In genomic region chr5:115170128-115170923, GRCh38 we compare ENCODE assay signal across 8 cellular contexts. TPM values are rescaled to one million over a fixed set of nuclear protein-coding genes. Genes with fewer than 3 reads are reported as not detected.
DNase-seq lines count a peak whose midpoint lies in the region; ATAC-seq and TF ChIP-seq lines count a peak whose summit lies in the region.

No MANE protein-coding gene starts in this region.

- ATAC-seq in HG02973 (IDR thresholded peaks at IDR 0.05; ENCODE audit: unreplicated experiment) (peak; percentile 43), aorta (ENCODE audit: low FRiP score) (peak; percentile 81)

- H3K4me1 ChIP-seq in Peyer's patch, result peaks cover 0 to 18% (median 7%) of the 10 kb centered on the region in 4 donors
- H3K4me1 ChIP-seq in duodenal mucosa (ENCODE audit: control insufficient read depth in 1 of 2, insufficient read depth in 2 of 2, low read length in 2 of 2), result peaks cover 18 to 19% of the 10 kb centered on the region in 2 donors
- H3K4me1 ChIP-seq in mucosa of rectum (ENCODE audit: control insufficient read depth in 2 of 2, insufficient read depth in 2 of 2, low read length in 2 of 2), result peaks cover 5 to 9% of the 10 kb centered on the region in 2 donors
- no peaks in the 10 kb centered on the region for H3K4me1 ChIP-seq in aorta (ENCODE audit: control insufficient read depth in 1 of 2, insufficient read depth in 2 of 2, low read length in 2 of 2)

- TF ChIP-seq CTCF in Peyer's patch (IDR thresholded peaks at IDR 0.05), result no peak

- peak in 1 of 2 donors; percentile 42 for TF ChIP-seq POLR2A in Peyer's patch (IDR thresholded peaks at IDR 0.05)

- DNase-seq in stimulated activated CD4-positive, alpha-beta T cell treated with anti-CD3 and anti-CD28 coated beads, Interleukin-4, amount 100 ng/mL, for 1 hour, result peak; percentile 8
- no peak for DNase-seq in stimulated activated CD4-positive, alpha-beta T cell treated with anti-CD3 and anti-CD28 coated beads, Interleukin-4, amount 100 ng/mL, for 24 hours
- DNase-seq in Peyer's patch (no peak), aorta (peak in 1 of 2 donors; percentile 82), NCI-H345 (lab: John Stamatoyannopoulos, UW) (no peak)

- WGBS in aorta, 2 donors, result 2 to 4% methylated on average over 49 to 70 of the region's 70 CpGs

- H3K36me3 ChIP-seq in Peyer's patch (no peaks in the 10 kb centered on the region), duodenal mucosa (ENCODE audit: control insufficient read depth in 1 of 2, insufficient read depth in 2 of 2, low read length in 2 of 2) (peaks cover 0 to 6% of the 10 kb centered on the region in 2 donors), mucosa of rectum (ENCODE audit: control insufficient read depth in 2 of 2, insufficient read depth in 2 of 2, low read length in 2 of 2) (no peaks in the 10 kb centered on the region), aorta (ENCODE audit: control insufficient read depth in 1 of 2, insufficient read depth in 2 of 2, low read length in 1 of 2) (no peaks in the 10 kb centered on the region)

- H3K27me3 ChIP-seq in Peyer's patch, result no peaks in the 10 kb centered on the region
- H3K27me3 ChIP-seq in duodenal mucosa (ENCODE audit: control insufficient read depth in 1 of 2, insufficient read depth in 2 of 2, low read length in 2 of 2), result peaks cover 0 to 3% of the 10 kb centered on the region in 2 donors
- H3K27me3 ChIP-seq in mucosa of rectum (ENCODE audit: control insufficient read depth in 2 of 2, insufficient read depth in 2 of 2, low read length in 2 of 2), result peaks cover 0 to 5% of the 10 kb centered on the region in 2 donors
- H3K27me3 ChIP-seq in aorta (ENCODE audit: control insufficient read depth in 1 of 2, insufficient read depth in 2 of 2, low read length in 1 of 2), result no peaks in the 10 kb centered on the region

- H3K9ac ChIP-seq in duodenal mucosa (ENCODE audit: low read depth in 1 of 2, low read length in 2 of 2), result peak overlapping the region; percentile 72 to 87
- peak overlapping the region; percentile 84 to 91 for H3K9ac ChIP-seq in mucosa of rectum (ENCODE audit: low read depth in 1 of 2, low read length in 2 of 2)

- H3K27ac ChIP-seq in Peyer's patch (peak overlapping the region; percentile 60 to 94 (median 82)), duodenal mucosa (ENCODE audit: low read depth, low read length) (peak overlapping the region; percentile 93), mucosa of rectum (ENCODE audit: low read depth in 2 of 2, low read length in 2 of 2) (peak overlapping the region; percentile 95 to 96), aorta (ENCODE audit: low read depth in 1 of 2, low read length in 2 of 2) (no peak overlapping the region)

- H3K4me3 ChIP-seq in Peyer's patch, result peak overlapping the region; percentile 57 to 84 (median 69)
- H3K4me3 ChIP-seq in duodenal mucosa (ENCODE audit: low read depth in 1 of 2, low read length in 2 of 2), result peak overlapping the region; percentile 80 to 90
- peak overlapping the region; percentile 86 to 89 for H3K4me3 ChIP-seq in mucosa of rectum (ENCODE audit: low read length in 2 of 2)
- peak overlapping the region; percentile 24 to 69 for H3K4me3 ChIP-seq in aorta (ENCODE audit: low read length in 2 of 2)

- peaks cover 0 to 7% (median 0%) of the 10 kb centered on the region in 4 donors for H3K9me3 ChIP-seq in Peyer's patch
- H3K9me3 ChIP-seq in duodenal mucosa (ENCODE audit: control insufficient read depth in 1 of 2, low read length in 2 of 2), result peaks cover 0 to 11% of the 10 kb centered on the region in 2 donors
- peaks cover 0 to 2% of the 10 kb centered on the region in 2 donors for H3K9me3 ChIP-seq in mucosa of rectum (ENCODE audit: control insufficient read depth in 2 of 2, low read length in 2 of 2)
- no peaks in the 10 kb centered on the region for H3K9me3 ChIP-seq in aorta (ENCODE audit: control insufficient read depth, low read length)

- intact Hi-C loops in aorta (cut with DNase I), result no loop called here

RNA-seq across cellular contexts. Expression of gene TRIM36, which starts 0.6 kb away (rescaled TPM):
- total RNA-seq in Peyer's patch, result 10 to 100 TPM; 27.2 to 69.0 (median 48.7) TPM
- total RNA-seq in aorta, result 10 to 100 TPM in 1 of 2 donors, 1 to 10 TPM in 1; 4.4 to 23.9 TPM
- 10 to 100 TPM; 11.9 to 14.1 TPM for polyA plus RNA-seq in aorta

Comparison
In these comparisons a context has a peak if more than half of its experiments do, and no peak if none do; other contexts are left out.
1. H3K27ac ChIP-seq: peak in Peyer's patch (4 of 4), duodenal mucosa (single experiment) and mucosa of rectum (2 of 2); none in aorta (0 of 2).
2. Peak in every context shown above with its lines, with median percentiles within 50 percentile points of each other: H3K4me3 ChIP-seq.